In genomic region chr2:111344590-111344989, GRCh38 we compare ENCODE assay signal across 5 cellular contexts.
DNase-seq lines count a peak whose midpoint lies in the region; ATAC-seq and TF ChIP-seq lines count a peak whose summit lies in the region.
"Not testable (repeated sequence)": the region's sequence is repeated elsewhere in the genome, so short reads cannot be mapped to it uniquely, and the experiment has no call there.

No MANE protein-coding gene starts in this region.

- H3K14ac ChIP-seq in IMR-90 (replicated peaks; ENCODE audit: low read depth, low read length) = not testable (repeated sequence)

- peaks cover 11% of the 10 kb centered on the region for H3K4me1 Mint-ChIP-seq in chondrocyte (ENCODE audit: low read depth)
- not testable (repeated sequence) for H3K4me1 Mint-ChIP-seq in mesothelial cell of epicardium

- H2AK9ac ChIP-seq in IMR-90 (replicated peaks; ENCODE audit: low read depth, low read length, poor library complexity) = not testable (repeated sequence)

- H3K27me3 Mint-ChIP-seq in chondrocyte (ENCODE audit: low read depth); mesothelial cell of epicardium (ENCODE audit: low read depth): not testable (repeated sequence)

- H3K18ac ChIP-seq in IMR-90 (ENCODE audit: low read depth, low read length) = not testable (repeated sequence)

- not testable (repeated sequence) for H3K36me3 Mint-ChIP-seq in chondrocyte (ENCODE audit: low read depth); mesothelial cell of epicardium

- dilution Hi-C loops in IMR-90 (cut with HindIII; ENCODE audit: low sequenced_read_pairs, unreplicated experiment) = not testable (repeated sequence)

- H3K36me3 ChIP-seq in IMR-90 (ENCODE audit: control insufficient read depth, insufficient read depth, low read length); smooth muscle cell (ENCODE audit: low read depth): not testable (repeated sequence)

- intact Hi-C loops in IMR-90 (cut with micrococcal nuclease) = not testable (repeated sequence)

- H3K4me1 ChIP-seq in IMR-90 (ENCODE audit: control insufficient read depth, insufficient read depth, low read length); smooth muscle cell (ENCODE audit: low read depth): not testable (repeated sequence)

- not testable (repeated sequence) for BruUV-seq in IMR-90 (replicated peaks; lab: Mats Ljungman, UMichigan)

- H3K56ac ChIP-seq in IMR-90 (ENCODE audit: extremely low read depth, insufficient read depth, low read length) = not testable (repeated sequence)

- no CpG with 5 or more reads among the region's 2 CpGs for WGBS in IMR-90 (ENCODE audit: extremely low coverage in 2 of 2, insufficient read length in 1 of 2), 2 experiments
- 27% methylated on average over 2 of the region's 2 CpGs for WGBS in smooth muscle cell (ENCODE audit: low lambda C conversion rate)

- in situ Hi-C loops in IMR-90 (cut with MboI; ENCODE audit: low sequenced_read_pairs) = not testable (repeated sequence)

- ATAC-seq in IMR-90 (ENCODE audit: low read depth) = peak; percentile 42
- peak; percentile 57 for ATAC-seq in SK-N-SH treated with all-trans-retinoic acid at 6 μM for 48 hours

- not testable (repeated sequence) for H3K79me2 ChIP-seq in smooth muscle cell (ENCODE audit: low read depth)

- not testable (repeated sequence) for H3K9ac ChIP-seq in IMR-90 (ENCODE audit: low read depth, low read length); smooth muscle cell (ENCODE audit: low read depth)

- not testable (repeated sequence) for H3F3A ChIP-seq in smooth muscle cell (ENCODE audit: low read depth)

- TF ChIP-seq RAD21 in IMR-90 (IDR thresholded peaks at IDR 0.05; ENCODE audit: low read length) = not testable (repeated sequence)

- CTCF ChIA-PET in IMR-90 (lab: Yijun Ruan, JAX) = not testable (repeated sequence)

- H3K4me3 Mint-ChIP-seq in chondrocyte (ENCODE audit: unreplicated experiment); mesothelial cell of epicardium: not testable (repeated sequence)

- TF ChIP-seq CTCF in IMR-90 (conservative IDR thresholded peaks at IDR 0.05; ENCODE audit: low read depth, low read length); chondrocyte (IDR thresholded peaks at IDR 0.05); mesothelial cell of epicardium (IDR thresholded peaks at IDR 0.05; ENCODE audit: unreplicated experiment); smooth muscle cell (IDR thresholded peaks at IDR 0.05; ENCODE audit: borderline replicate concordance, insufficient read depth, poor library complexity, severe bottlenecking): not testable (repeated sequence)

- not testable (repeated sequence) for H3K9me3 Mint-ChIP-seq in chondrocyte (ENCODE audit: low read depth); mesothelial cell of epicardium

- H3K9me1 ChIP-seq in IMR-90 (ENCODE audit: insufficient read depth, low read length) = not testable (repeated sequence)

- H4K91ac ChIP-seq in IMR-90 (ENCODE audit: insufficient read depth, low read depth, low read length) = not testable (repeated sequence)

- not testable (repeated sequence) for H4K8ac ChIP-seq in IMR-90 (ENCODE audit: low read depth in 2 of 2, low read length in 2 of 2)

- DNase-seq in IMR-90; chondrocyte (ENCODE audit: low spot score); mesothelial cell of epicardium (ENCODE audit: low spot score in 2 of 2, unreplicated experiment in 2 of 2); smooth muscle cell (lab: John Stamatoyannopoulos, UW; ENCODE audit: unreplicated experiment): not testable (repeated sequence)

- not testable (repeated sequence) for H3K79me1 ChIP-seq in IMR-90 (ENCODE audit: low read depth in 1 of 2, low read length in 2 of 2)

- not testable (repeated sequence) for H2BK120ac ChIP-seq in IMR-90 (ENCODE audit: low read depth, low read length)

- not testable (repeated sequence) for H4K20me1 ChIP-seq in IMR-90 (ENCODE audit: insufficient read depth, low read length); smooth muscle cell (ENCODE audit: low read depth)

- H2BK20ac ChIP-seq in IMR-90 (ENCODE audit: low read depth, low read length) = not testable (repeated sequence)

- H3K27ac ChIP-seq in IMR-90 (ENCODE audit: insufficient read depth, low read length) = not testable (repeated sequence)
- peak overlapping the region; percentile 42 for H3K27ac ChIP-seq in smooth muscle cell (ENCODE audit: low read depth)

- peak overlapping the region; percentile 49 for H3K27ac Mint-ChIP-seq in chondrocyte (ENCODE audit: unreplicated experiment)
- peak overlapping the region; percentile 56 for H3K27ac Mint-ChIP-seq in mesothelial cell of epicardium

- H2AK5ac ChIP-seq in IMR-90 (ENCODE audit: low read depth, low read length) = not testable (repeated sequence)

- H3K23ac ChIP-seq in IMR-90 (ENCODE audit: low read depth, low read length) = not testable (repeated sequence)

- H2BK15ac ChIP-seq in IMR-90 (ENCODE audit: low read depth, low read length) = not testable (repeated sequence)

- not testable (repeated sequence) for TF ChIP-seq POLR2A in IMR-90 (IDR thresholded peaks at IDR 0.05; ENCODE audit: low read depth, low read length)

- POLR2A ChIA-PET in IMR-90 (lab: Charles Lee; ENCODE audit: unreplicated experiment) = not testable (repeated sequence)

- H3K4me2 ChIP-seq in IMR-90 (ENCODE audit: low read depth, low read length); smooth muscle cell: not testable (repeated sequence)

- H3K9me3 ChIP-seq in IMR-90 (ENCODE audit: control insufficient read depth, insufficient read depth, low read length); smooth muscle cell (replicated peaks; ENCODE audit: low read depth): not testable (repeated sequence)

- not testable (repeated sequence) for H3K4ac ChIP-seq in IMR-90 (ENCODE audit: low read depth, low read length)

- H2BK5ac ChIP-seq in IMR-90 (ENCODE audit: low read depth, low read length, poor library complexity, severe bottlenecking) = not testable (repeated sequence)

- not testable (repeated sequence) for H2AFZ ChIP-seq in IMR-90 (replicated peaks; ENCODE audit: low read length, poor library complexity); smooth muscle cell (ENCODE audit: low read depth)

- not testable (repeated sequence) for H3K4me3 ChIP-seq in IMR-90 (ENCODE audit: insufficient read depth, low read depth, low read length); smooth muscle cell

- not testable (repeated sequence) for H3K27me3 ChIP-seq in IMR-90 (ENCODE audit: control insufficient read depth, insufficient read depth, low read length); smooth muscle cell (ENCODE audit: low read depth)

- not testable (repeated sequence) for H4K5ac ChIP-seq in IMR-90 (ENCODE audit: low read depth, low read length)
